ENCODE assay signal across 7 cellular contexts in genomic region chrX:134930501-134930900, GRCh38.
"Had no signal": no experiment of that assay in that cellular context is flagged by ENCODE, and none has a peak within 500 bp of the region (broad histone marks: within the 10 kb centered on the region; RNA-seq: fewer than 3 reads in every experiment).

No MANE protein-coding gene starts in this region.

- ATAC-seq: HepG2 had no signal

- H2AFZ ChIP-seq: GM23248 had no signal

- H3K9ac ChIP-seq: GM23248 had no signal

- H3K27ac ChIP-seq: GM23248, HL-60 had no signal

- H3K4me3 ChIP-seq: GM23248, HAP-1 had no signal

- FAIRE-seq: HepG2 had no signal

- H3K9me3 ChIP-seq: HAP-1 had no signal

- H3K4me1 ChIP-seq: HAP-1 had no signal

- H3K36me3 ChIP-seq: HAP-1 had no signal

- DNase-seq: GM23248, GOT3, H7, HFFc6 had no signal
